1 cellular context compared by ENCODE assay signal in genomic region chr2:128473175-128474013, GRCh38.
TF ChIP-seq lines count a peak whose summit lies in the region.

No MANE protein-coding gene starts in this region.

TF ChIP-seq in GM12878, 131 proteins besides CTCF, POLR2A, EP300 and RAD21 (continued from another document):
- TF ChIP-seq, protein P1, sequence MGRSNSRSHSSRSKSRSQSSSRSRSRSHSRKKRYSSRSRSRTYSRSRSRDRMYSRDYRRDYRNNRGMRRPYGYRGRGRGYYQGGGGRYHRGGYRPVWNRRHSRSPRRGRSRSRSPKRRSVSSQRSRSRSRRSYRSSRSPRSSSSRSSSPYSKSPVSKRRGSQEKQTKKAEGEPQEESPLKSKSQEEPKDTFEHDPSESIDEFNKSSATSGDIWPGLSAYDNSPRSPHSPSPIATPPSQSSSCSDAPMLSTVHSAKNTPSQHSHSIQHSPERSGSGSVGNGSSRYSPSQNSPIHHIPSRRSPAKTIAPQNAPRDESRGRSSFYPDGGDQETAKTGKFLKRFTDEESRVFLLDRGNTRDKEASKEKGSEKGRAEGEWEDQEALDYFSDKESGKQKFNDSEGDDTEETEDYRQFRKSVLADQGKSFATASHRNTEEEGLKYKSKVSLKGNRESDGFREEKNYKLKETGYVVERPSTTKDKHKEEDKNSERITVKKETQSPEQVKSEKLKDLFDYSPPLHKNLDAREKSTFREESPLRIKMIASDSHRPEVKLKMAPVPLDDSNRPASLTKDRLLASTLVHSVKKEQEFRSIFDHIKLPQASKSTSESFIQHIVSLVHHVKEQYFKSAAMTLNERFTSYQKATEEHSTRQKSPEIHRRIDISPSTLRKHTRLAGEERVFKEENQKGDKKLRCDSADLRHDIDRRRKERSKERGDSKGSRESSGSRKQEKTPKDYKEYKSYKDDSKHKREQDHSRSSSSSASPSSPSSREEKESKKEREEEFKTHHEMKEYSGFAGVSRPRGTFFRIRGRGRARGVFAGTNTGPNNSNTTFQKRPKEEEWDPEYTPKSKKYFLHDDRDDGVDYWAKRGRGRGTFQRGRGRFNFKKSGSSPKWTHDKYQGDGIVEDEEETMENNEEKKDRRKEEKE (IDR thresholded peaks at IDR 0.05) = no peak
- TF ChIP-seq CBX5 (IDR thresholded peaks at IDR 0.05; ENCODE audit: low read depth) = no peak
- TF ChIP-seq SMARCA5 (IDR thresholded peaks at IDR 0.05) = no peak
- TF ChIP-seq DPF2 (IDR thresholded peaks at IDR 0.05) = no peak
